ENCODE assay signal across 8 cellular contexts in genomic region chr7:4642468-4643203, GRCh38. TPM values are rescaled to one million over a fixed set of nuclear protein-coding genes. Genes with fewer than 3 reads are reported as not detected.
DNase-seq lines count a peak whose midpoint lies in the region; ATAC-seq and TF ChIP-seq lines count a peak whose summit lies in the region.

No MANE protein-coding gene starts in this region.

- H3K27me3 ChIP-seq in HUES6 (ENCODE audit: control insufficient read depth, insufficient read depth, low read length), result peaks cover 9% of the 10 kb centered on the region
- H3K27me3 ChIP-seq in breast epithelium, result no peaks in the 10 kb centered on the region

- TF ChIP-seq CTCF in AG09309 (IDR thresholded peaks at IDR 0.05; ENCODE audit: control insufficient read depth, insufficient read depth, low read depth, low read length, missing control alignments) (no peak), breast epithelium (IDR thresholded peaks at IDR 0.05) (no peak), mucosa of descending colon (IDR thresholded peaks at IDR 0.05) (no peak), GM13976 (IDR thresholded peaks at IDR 0.05; ENCODE audit: borderline replicate concordance, control extremely low read depth, extremely low read depth, insufficient read depth, missing control alignments) (no peak)

- H3K4me1 ChIP-seq in HUES6 (ENCODE audit: control insufficient read depth, insufficient read depth, low read length), result no peaks in the 10 kb centered on the region
- no peaks in the 10 kb centered on the region for H3K4me1 ChIP-seq in breast epithelium
- H3K4me1 ChIP-seq in mucosa of descending colon (ENCODE audit: low read depth), result peaks cover 4% of the 10 kb centered on the region

- ATAC-seq in mucosa of descending colon (no peak), GM21786 (IDR thresholded peaks at IDR 0.05; ENCODE audit: unreplicated experiment) (no peak), HG03457 (IDR thresholded peaks at IDR 0.05; ENCODE audit: unreplicated experiment) (no peak)

- peak overlapping the region; percentile 74 for H3K9ac ChIP-seq in HUES6 (ENCODE audit: low read length)

- DNase-seq in AG09309 (ENCODE audit: low read depth), result no peak
- DNase-seq in breast epithelium (ENCODE audit: low spot score in 2 of 2), result no peak
- DNase-seq in mucosa of descending colon, result no peak
- DNase-seq in dermis blood vessel endothelial cell, result no peak
- no peak for DNase-seq in GM13976 (ENCODE audit: low spot score)

- H3K4me3 ChIP-seq in AG09309 (ENCODE audit: control insufficient read depth, low read depth, low read length) (peak overlapping the region; percentile 77), HUES6 (ENCODE audit: low read depth, low read length) (peak overlapping the region; percentile 50), breast epithelium (peak overlapping the region; percentile 51 to 70 (median 70)), mucosa of descending colon (peak overlapping the region; percentile 30)

- no peak for TF ChIP-seq POLR2A in breast epithelium (IDR thresholded peaks at IDR 0.05)

- intact Hi-C loops in breast epithelium (cut with DNase I; ENCODE audit: low total_unique reads), result no loop called here
- intact Hi-C loops in mucosa of descending colon (cut with DNase I, micrococcal nuclease), result no loop called here

- H3K9me3 ChIP-seq in HUES6 (ENCODE audit: control insufficient read depth, insufficient read depth, low read depth, low read length) (peaks cover 6% of the 10 kb centered on the region; the same call in 1 of the 2 replicates), breast epithelium (no peaks in the 10 kb centered on the region), mucosa of descending colon (no peaks in the 10 kb centered on the region)

- H3K36me3 ChIP-seq in HUES6 (ENCODE audit: control insufficient read depth, insufficient read depth, low read length) (no peaks in the 10 kb centered on the region), breast epithelium (no peaks in the 10 kb centered on the region), mucosa of descending colon (ENCODE audit: low read depth) (no peaks in the 10 kb centered on the region)

- in situ Hi-C loops in GM13976 (cut with MboI; ENCODE audit: low sequenced_read_pairs, unreplicated experiment), result no loop called here

- H3K27ac ChIP-seq in HUES6 (ENCODE audit: low read depth, low read length), result no peak overlapping the region; the same call in 1 of the 2 replicates
- peak overlapping the region; percentile 87 to 91 for H3K27ac ChIP-seq in breast epithelium

RNA-seq across cellular contexts. Expression of gene FOXK1, which starts 39.5 kb away (rescaled TPM):
- 10 to 100 TPM; 11.7 to 16.5 (median 15.7) TPM for total RNA-seq in breast epithelium
- 10 to 100 TPM; 30.1 to 48.5 (median 33.4) TPM for total RNA-seq in mucosa of descending colon
- total RNA-seq in dermis blood vessel endothelial cell, result 25.9 and 37.7 TPM in 2 replicates
